16 cellular contexts compared by ENCODE assay signal in the genomic region with DNA sequence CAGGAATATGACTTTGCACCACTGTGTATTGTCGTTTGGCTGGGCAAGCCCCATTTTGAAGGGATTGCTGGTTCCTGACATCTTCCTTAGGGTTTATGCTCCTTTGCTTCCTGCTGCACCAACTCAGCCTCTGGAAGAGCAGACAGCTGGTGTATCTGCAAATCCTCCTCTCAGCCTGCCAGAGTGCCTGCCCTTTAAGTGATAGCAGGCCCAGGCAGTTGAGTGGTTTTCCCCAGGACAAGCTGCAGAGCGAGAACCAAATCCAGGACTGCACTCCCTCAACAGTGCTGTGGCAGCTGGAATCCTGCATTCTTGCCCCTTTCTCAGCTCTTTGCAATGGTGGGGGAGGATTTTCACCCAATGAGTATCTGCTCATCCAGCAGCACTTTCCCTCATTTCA.
DNase-seq lines count a peak whose midpoint lies in the region; ATAC-seq and TF ChIP-seq lines count a peak whose summit lies in the region.
"Had no signal": no experiment of that assay in that cellular context is flagged by ENCODE, and none has a peak within 500 bp of the region (broad histone marks: within the 10 kb centered on the region; RNA-seq: fewer than 3 reads in every experiment).

No MANE protein-coding gene starts in this region.

- no peak overlapping the region for H3K4ac ChIP-seq in trophoblast cell (ENCODE audit: low read depth, low read length)

- POLR2A ChIA-PET in A673 (lab: Charles Lee; ENCODE audit: low non-redundant PET), result no interaction called here

- H3K27ac ChIP-seq in cardiac muscle cell (peak overlapping the region; percentile 69), DND-41 (ENCODE audit: low read length) (peak overlapping the region; percentile 21), trophoblast cell (ENCODE audit: low read depth, low read length) (peak overlapping the region; percentile 86), A673 (ENCODE audit: low read depth, low read length, poor library complexity, severe bottlenecking) (no peak overlapping the region)

- no peak overlapping the region for H2AK5ac ChIP-seq in trophoblast cell (ENCODE audit: low read length)

- peaks cover 5% of the 10 kb centered on the region for H3K79me1 ChIP-seq in trophoblast cell (ENCODE audit: low read length)

- H4K12ac ChIP-seq in trophoblast cell (ENCODE audit: low read depth, low read length), result no peak overlapping the region

- DNase-seq in cardiac muscle cell (ENCODE audit: low read depth in 1 of 2, low spot score in 1 of 2) (peak in 1 of 2 donors; percentile 73), Right ventricle myocardium inferior (ENCODE audit: missing footprints) (no peak), DND-41 (no peak), islet precursor cell (peak; percentile 59), trophoblast cell (no peak), kidney tubule cell (ENCODE audit: low spot score) (no peak), DMS53 (lab: John Stamatoyannopoulos, UW) (no peak), A673 (ENCODE audit: low spot score) (no peak)
- DNase-seq: 8988T; C1 segment of cervical spinal cord; Caco-2; CD4-positive, CD25-positive, alpha-beta regulatory T cell; DMS79; GF-D8 had no signal

- no peak overlapping the region for H2AFZ ChIP-seq in DND-41 (ENCODE audit: low read depth, low read length)
- H2AFZ ChIP-seq in trophoblast cell (ENCODE audit: insufficient read depth, low read length, poor library complexity), result no peak overlapping the region

- ATAC-seq in Right ventricle myocardium inferior (no peak), DND-41 (ENCODE audit: insufficient read depth, low read depth) (no peak)
- ATAC-seq: HepG2 had no signal

- no CpG with 5 or more reads among the region's 2 CpGs for WGBS in trophoblast cell (ENCODE audit: extremely low coverage, insufficient coverage, insufficient read length)

- H2BK5ac ChIP-seq in trophoblast cell (ENCODE audit: low read depth, low read length, poor library complexity), result peak overlapping the region; percentile 9

- H3K9ac ChIP-seq in DND-41 (ENCODE audit: low read depth, low read length) (no peak overlapping the region), trophoblast cell (ENCODE audit: low read length) (no peak overlapping the region)

- no peak for TF ChIP-seq CTCF in cardiac muscle cell (IDR thresholded peaks at IDR 0.05; ENCODE audit: low read depth, low read length)
- no peak for TF ChIP-seq CTCF in DND-41 (IDR thresholded peaks at IDR 0.05; ENCODE audit: borderline replicate concordance, extremely low read depth, low read length, poor library complexity, severe bottlenecking)
- no peak for TF ChIP-seq CTCF in A673 (conservative IDR thresholded peaks at IDR 0.05; ENCODE audit: low read depth, low read length)

- no peaks in the 10 kb centered on the region for H3K9me3 ChIP-seq in cardiac muscle cell (ENCODE audit: low read depth)
- no peaks in the 10 kb centered on the region for H3K9me3 ChIP-seq in DND-41 (ENCODE audit: insufficient read depth, low read length, severe bottlenecking)
- H3K9me3 ChIP-seq in trophoblast cell (ENCODE audit: insufficient read depth, low read depth, low read length), result peaks cover 3% of the 10 kb centered on the region
- H3K9me3 ChIP-seq in A673 (ENCODE audit: low read depth, low read length, poor library complexity, severe bottlenecking), result peaks cover 45% of the 10 kb centered on the region
- H3K9me3 ChIP-seq: Caco-2, HAP-1 had no signal

- H3K23ac ChIP-seq in trophoblast cell (ENCODE audit: low read length), result no peak overlapping the region

- H4K91ac ChIP-seq in trophoblast cell (ENCODE audit: low read depth, low read length), result no peak overlapping the region

- H3K4me3 ChIP-seq in cardiac muscle cell (no peak overlapping the region), DND-41 (ENCODE audit: low read depth in 1 of 2, low read length in 2 of 2) (no peak overlapping the region), trophoblast cell (ENCODE audit: low read depth, low read length) (no peak overlapping the region), A673 (ENCODE audit: low read depth, low read length, poor library complexity, severe bottlenecking) (no peak overlapping the region)
- H3K4me3 ChIP-seq: HAP-1 had no signal

- no peak overlapping the region for H2BK12ac ChIP-seq in trophoblast cell (ENCODE audit: low read length)

- no peak overlapping the region for H4K8ac ChIP-seq in trophoblast cell (ENCODE audit: low read depth, low read length)

- H2BK120ac ChIP-seq in trophoblast cell (ENCODE audit: insufficient read depth, low read length, poor library complexity), result no peak overlapping the region

- H3K4me2 ChIP-seq in DND-41 (ENCODE audit: insufficient read depth, low read length) (no peak overlapping the region), trophoblast cell (ENCODE audit: low read length) (peak overlapping the region; percentile 35)

- H3K27me3 ChIP-seq in cardiac muscle cell (peaks cover 18% of the 10 kb centered on the region), DND-41 (ENCODE audit: insufficient read depth, low read length, poor library complexity) (no peaks in the 10 kb centered on the region), trophoblast cell (ENCODE audit: insufficient read depth, low read length) (peaks cover 3% of the 10 kb centered on the region), A673 (replicated peaks; ENCODE audit: insufficient read depth, low read depth, low read length, poor library complexity) (no peaks in the 10 kb centered on the region)

- no TSS peak for BruUV-seq in A673 (replicated peaks; lab: Mats Ljungman, UMichigan)

- peaks cover 7% of the 10 kb centered on the region for H3K4me1 ChIP-seq in cardiac muscle cell (ENCODE audit: low read depth)
- H3K4me1 ChIP-seq in DND-41 (ENCODE audit: insufficient read depth, low read length), result peaks cover 29% of the 10 kb centered on the region
- H3K4me1 ChIP-seq in trophoblast cell (ENCODE audit: control insufficient read depth in 1 of 2, insufficient read depth in 2 of 2, low read length in 2 of 2), result peaks cover 8 to 11% of the 10 kb centered on the region in 2 experiments
- H3K4me1 ChIP-seq in A673 (ENCODE audit: insufficient read depth, low read length, poor library complexity, severe bottlenecking), result no peaks in the 10 kb centered on the region
- H3K4me1 ChIP-seq: Caco-2, HAP-1 had no signal

- H3K79me2 ChIP-seq in DND-41 (ENCODE audit: insufficient read depth, low read length) (peaks cover 26% of the 10 kb centered on the region), trophoblast cell (ENCODE audit: control insufficient read depth, insufficient read depth, low read length, poor library complexity) (no peaks in the 10 kb centered on the region)

- intact Hi-C loops in Right ventricle myocardium inferior (cut with DNase I), result no loop called here
- intact Hi-C loops in A673 (cut with micrococcal nuclease; ENCODE audit: unreplicated experiment), result no loop called here

- H4K20me1 ChIP-seq in DND-41 (ENCODE audit: insufficient read depth, low read length), result no peaks in the 10 kb centered on the region

- no peak overlapping the region for H3K18ac ChIP-seq in trophoblast cell (ENCODE audit: low read length)

- no peak overlapping the region for H3K14ac ChIP-seq in trophoblast cell (ENCODE audit: low read length)

- no peaks in the 10 kb centered on the region for H3K36me3 ChIP-seq in cardiac muscle cell
- peaks cover 17% of the 10 kb centered on the region; the same call in 1 of the 2 replicates for H3K36me3 ChIP-seq in DND-41 (ENCODE audit: insufficient read depth, low read length)
- H3K36me3 ChIP-seq in trophoblast cell (ENCODE audit: control insufficient read depth in 1 of 2, insufficient read depth in 2 of 2, low read length in 2 of 2), result no peaks in the 10 kb centered on the region
- H3K36me3 ChIP-seq in A673 (ENCODE audit: insufficient read depth, low read length, poor library complexity, severe bottlenecking), result no peaks in the 10 kb centered on the region
- H3K36me3 ChIP-seq: HAP-1 had no signal

- CTCF ChIA-PET in A673 (lab: Charles Lee), result no interaction called here
